ENCODE assay signal across 26 cellular contexts in genomic region chr18:10860937-10861336, GRCh38.
DNase-seq lines count a peak whose midpoint lies in the region; ATAC-seq and TF ChIP-seq lines count a peak whose summit lies in the region.
"Had no signal": no experiment of that assay in that cellular context is flagged by ENCODE, and none has a peak within 500 bp of the region (broad histone marks: within the 10 kb centered on the region; RNA-seq: fewer than 3 reads in every experiment).

No MANE protein-coding gene starts in this region.

- H3K27me3 ChIP-seq in adrenal gland = no peaks in the 10 kb centered on the region
- H3K27me3 ChIP-seq: BE2C, neural progenitor cell, sigmoid colon, transverse colon had no signal

- H3K9me3 ChIP-seq in adrenal gland (replicated peaks in 1 of 3) = no peaks in the 10 kb centered on the region
- H3K9me3 ChIP-seq: A549, BE2C, sigmoid colon, transverse colon had no signal

- in situ Hi-C loops in KBM-7 (cut with MboI; ENCODE audit: low pct_unique_long_range_greater_than_20kb, low sequenced_read_pairs) = loop anchor here (25.0 kb wide), 1 partner anchor 176 kb away; no protein-coding TSS in a partner anchor

- no peak for TF ChIP-seq POLR2A in adrenal gland (IDR thresholded peaks at IDR 0.05)

- 34 to 55% (median 39%) methylated on average over 5 of the region's 5 CpGs for WGBS in adrenal gland, 4 donors

- H3K36me3 ChIP-seq in adrenal gland (replicated peaks in 1 of 2) = no peaks in the 10 kb centered on the region
- H3K36me3 ChIP-seq: BE2C, heart left ventricle, neural progenitor cell, sigmoid colon, transverse colon, WERI-Rb-1 had no signal

- DNase-seq in ELR (ENCODE audit: low read depth) = peak; percentile 38
- peak in 5 of 7 donors; percentile 13 to 44 (median 25) for DNase-seq in adrenal gland
- peak; percentile 76 for DNase-seq in islet precursor cell
- DNase-seq in sciatic nerve (ENCODE audit: low spot score) = no peak
- no peak for DNase-seq in KBM-7
- DNase-seq in activated naive CD4-positive, alpha-beta T cell treated with Interleukin-2 at 50 U/mL for 16 hours = no peak
- DNase-seq in NCI-H2227 treated with DMSO at 0.1 percent for 48 hours (lab: John Stamatoyannopoulos, UW) = no peak
- DNase-seq: activated CD4-positive, alpha-beta T cell treated with anti-CD3 and anti-CD28 coated beads, Interleukin-2, amount 10 ng/mL, durations not matched to agents 7 days and 5 days; activated naive CD4-positive, alpha-beta T cell treated with anti-CD3 and anti-CD28 coated beads for 36 hours; activated T-cell treated with anti-CD3 and anti-CD28 coated beads, Interleukin-2, amount 50 U/mL, for 48 hours; BE2C; dermis blood vessel endothelial cell; DMS79; heart left ventricle; NCI-H1092 treated with DMSO at 0.1 percent for 48 hours; NCI-H2029; NCI-H226; NCI-H774; sigmoid colon; stimulated activated CD8-positive, alpha-beta memory T cell treated with anti-CD3 and anti-CD28 coated beads, Interleukin-4, amount 100 ng/mL, for 48 hours; transverse colon; WERI-Rb-1 had no signal

- TF ChIP-seq CTCF in adrenal gland (IDR thresholded peaks at IDR 0.05) = no peak

- H3K27ac ChIP-seq in adrenal gland = peak overlapping the region in 2 of 5 donors; percentile 28 to 30
- H3K27ac ChIP-seq: A549, heart left ventricle, neural progenitor cell, WERI-Rb-1 had no signal

- intact Hi-C loops in adrenal gland (cut with DNase I) = no loop called here
- intact Hi-C loops in sciatic nerve (cut with DNase I) = no loop called here

- H3K4me1 ChIP-seq in adrenal gland (replicated peaks in 1 of 2) = peaks cover 0 to 9% of the 10 kb centered on the region in 2 donors
- H3K4me1 ChIP-seq: A549, BE2C, heart left ventricle, neural progenitor cell had no signal

- ATAC-seq in sciatic nerve (peak; percentile 52), HG02610 (IDR thresholded peaks at IDR 0.05; ENCODE audit: unreplicated experiment) (no peak)
- ATAC-seq: A549, heart left ventricle, left lobe of liver had no signal

- H3K4me3 ChIP-seq in adrenal gland = no peak overlapping the region
- H3K4me3 ChIP-seq: A549, heart left ventricle, neural progenitor cell, sigmoid colon, transverse colon had no signal

Comparison
In these comparisons a context has a peak if more than half of its experiments do, and no peak if none do; other contexts are left out.
1. DNase-seq: peak in ELR (single experiment), adrenal gland (5 of 7) and islet precursor cell (single experiment); none in sciatic nerve (single experiment), KBM-7 (single experiment), activated naive CD4-positive, alpha-beta T cell treated with Interleukin-2 at 50 U/mL for 16 hours (single experiment) and NCI-H2227 treated with DMSO at 0.1 percent for 48 hours (single experiment).